10 cellular contexts compared by ENCODE assay signal in the genomic region with DNA sequence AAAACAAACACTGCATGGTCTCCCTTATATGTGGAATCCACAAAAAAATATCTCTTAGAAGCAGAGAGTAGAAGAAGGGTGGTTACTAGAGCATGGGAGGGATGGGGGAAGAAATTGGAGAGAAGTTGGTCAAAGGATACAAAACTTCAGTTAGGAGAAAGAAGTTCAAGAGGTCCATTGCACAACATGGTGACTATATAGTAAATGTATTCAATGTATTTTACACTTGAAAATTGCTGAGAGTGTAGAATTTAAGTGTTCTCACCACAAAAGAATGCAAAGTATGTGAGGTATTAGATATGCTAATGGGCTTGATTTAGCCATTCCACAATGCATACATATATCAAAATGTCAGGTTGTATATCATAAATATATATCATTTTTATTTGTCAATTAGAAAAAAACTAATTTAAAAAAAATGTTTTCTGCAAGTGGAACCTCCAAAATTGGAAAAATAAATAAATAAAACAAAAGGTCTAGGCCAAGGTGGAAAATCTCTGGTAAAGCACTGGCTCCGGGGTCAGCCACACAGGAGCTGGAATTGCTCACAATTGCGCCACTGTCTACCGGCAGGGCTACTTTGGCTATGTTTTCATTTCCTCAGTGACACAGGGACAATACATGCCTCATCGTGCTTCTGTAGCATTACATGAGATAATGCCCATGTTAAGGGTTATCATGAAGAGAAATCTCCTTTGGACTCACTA.
DNase-seq lines count a peak whose midpoint lies in the region; ATAC-seq and TF ChIP-seq lines count a peak whose summit lies in the region.
"Had no signal": no experiment of that assay in that cellular context is flagged by ENCODE, and none has a peak within 500 bp of the region (broad histone marks: within the 10 kb centered on the region; RNA-seq: fewer than 3 reads in every experiment).

No MANE protein-coding gene starts in this region.

- H3K9me2 ChIP-seq in GM23248 (ENCODE audit: insufficient read depth), result no peaks in the 10 kb centered on the region

- no peaks in the 10 kb centered on the region for H3K27me3 Mint-ChIP-seq in endodermal cell (ENCODE audit: insufficient read depth)
- no peaks in the 10 kb centered on the region for H3K27me3 Mint-ChIP-seq in mesothelial cell of epicardium (ENCODE audit: low read depth)
- H3K27me3 Mint-ChIP-seq in stimulated activated memory B cell treated with anti-CD40 and anti-IgM and Interleukin-4, amounts not matched to agents 10 μg/mL and 1 μg/mL and 100 μg/mL, for 72 hours, result peaks cover 16% of the 10 kb centered on the region

- intact Hi-C loops in esophagus muscularis mucosa (cut with DNase I), result no loop called here

- WGBS in GM23248 (ENCODE audit: low coverage in 1 of 2, low lambda C conversion rate in 2 of 2, missing lambda C conversion rate in 2 of 2), 2 experiments, result 27 to 29% methylated on average over 4 of the region's 4 CpGs
- WGBS in endodermal cell (ENCODE audit: insufficient coverage in 1 of 2, insufficient read length in 1 of 2), 2 experiments, result 97% methylated on average over 4 of the region's 4 CpGs
- WGBS in esophagus muscularis mucosa, result 83% methylated on average over 4 of the region's 4 CpGs

- in situ Hi-C loops in GM23248 (cut with MboI), result no loop called here

- no peaks in the 10 kb centered on the region for H3K9me3 ChIP-seq in GM23248 (ENCODE audit: low read depth)
- H3K9me3 ChIP-seq in endodermal cell (ENCODE audit: control insufficient read depth, low read length), result peaks cover 17% of the 10 kb centered on the region
- H3K9me3 ChIP-seq in esophagus muscularis mucosa, result no peaks in the 10 kb centered on the region

- no peak for TF ChIP-seq CTCF in endodermal cell (conservative IDR thresholded peaks at IDR 0.05)
- no peak for TF ChIP-seq CTCF in mesothelial cell of epicardium (IDR thresholded peaks at IDR 0.05; ENCODE audit: unreplicated experiment)
- TF ChIP-seq CTCF in esophagus muscularis mucosa (IDR thresholded peaks at IDR 0.05), result no peak

- peaks cover 3% of the 10 kb centered on the region for H3K36me3 Mint-ChIP-seq in endodermal cell (ENCODE audit: low read depth)
- no peaks in the 10 kb centered on the region for H3K36me3 Mint-ChIP-seq in mesothelial cell of epicardium
- H3K36me3 Mint-ChIP-seq in stimulated activated memory B cell treated with anti-CD40 and anti-IgM and Interleukin-4, amounts not matched to agents 10 μg/mL and 1 μg/mL and 100 μg/mL, for 72 hours, result no peaks in the 10 kb centered on the region
- H3K36me3 Mint-ChIP-seq: CD4-positive, alpha-beta memory T cell had no signal

- H3K4me1 ChIP-seq in GM23248 (ENCODE audit: insufficient read depth) (peaks cover 47% of the 10 kb centered on the region), endodermal cell (ENCODE audit: control insufficient read depth, insufficient read depth, low read length) (no peaks in the 10 kb centered on the region), esophagus muscularis mucosa (peaks cover 0 to 9% (median 1%) of the 10 kb centered on the region in 4 donors)

- peaks cover 16% of the 10 kb centered on the region for H3K9me3 Mint-ChIP-seq in endodermal cell
- H3K9me3 Mint-ChIP-seq in mesothelial cell of epicardium, result peaks cover 27% of the 10 kb centered on the region
- H3K9me3 Mint-ChIP-seq in stimulated activated memory B cell treated with anti-CD40 and anti-IgM and Interleukin-4, amounts not matched to agents 10 μg/mL and 1 μg/mL and 100 μg/mL, for 72 hours, result peaks cover 5% of the 10 kb centered on the region

- H3K36me3 ChIP-seq in GM23248 (ENCODE audit: low read depth) (no peaks in the 10 kb centered on the region), endodermal cell (ENCODE audit: control insufficient read depth, insufficient read depth, low read length) (no peaks in the 10 kb centered on the region), H7 (replicated peaks; ENCODE audit: control insufficient read depth, insufficient read depth, low read length) (no peaks in the 10 kb centered on the region), esophagus muscularis mucosa (no peaks in the 10 kb centered on the region)

- H3K4me3 Mint-ChIP-seq in endodermal cell (no peak overlapping the region), mesothelial cell of epicardium (no peak overlapping the region)
- H3K4me3 Mint-ChIP-seq in stimulated activated memory B cell treated with anti-CD40 and anti-IgM and Interleukin-4, amounts not matched to agents 10 μg/mL and 1 μg/mL and 100 μg/mL, for 72 hours, result no peak overlapping the region
- H3K4me3 Mint-ChIP-seq: CD4-positive, alpha-beta memory T cell; neural crest cell had no signal

- H2AFZ ChIP-seq in GM23248, result no peak overlapping the region

- no peak for TF ChIP-seq EP300 in esophagus muscularis mucosa (IDR thresholded peaks at IDR 0.05)

- H3K27ac ChIP-seq in GM23248, result peak overlapping the region; percentile 53
- no peak overlapping the region for H3K27ac ChIP-seq in endodermal cell (ENCODE audit: low read depth, low read length)
- H3K27ac ChIP-seq in esophagus muscularis mucosa (replicated peaks in 1 of 4), result no peak overlapping the region

- peaks cover 19% of the 10 kb centered on the region for H3F3A ChIP-seq in GM23248 (ENCODE audit: insufficient read depth)

- TF ChIP-seq POLR2A in esophagus muscularis mucosa (IDR thresholded peaks at IDR 0.05; ENCODE audit: low read depth), result no peak

- H3K4me1 Mint-ChIP-seq in endodermal cell (no peaks in the 10 kb centered on the region), mesothelial cell of epicardium (peaks cover 6% of the 10 kb centered on the region)
- H3K4me1 Mint-ChIP-seq in stimulated activated memory B cell treated with anti-CD40 and anti-IgM and Interleukin-4, amounts not matched to agents 10 μg/mL and 1 μg/mL and 100 μg/mL, for 72 hours, result no peaks in the 10 kb centered on the region

- H3K4me2 ChIP-seq in GM23248 (ENCODE audit: unreplicated experiment), result peak overlapping the region; percentile 25

- no peak for ATAC-seq in stimulated activated memory B cell treated with anti-CD40 and anti-IgM and Interleukin-4, amounts not matched to agents 10 μg/mL and 1 μg/mL and 100 μg/mL, for 72 hours
- no peak for ATAC-seq in HG03565 (IDR thresholded peaks at IDR 0.05; ENCODE audit: unreplicated experiment)

- H3K79me2 ChIP-seq in GM23248 (ENCODE audit: insufficient read depth), result no peaks in the 10 kb centered on the region

- H4K20me1 ChIP-seq in GM23248 (ENCODE audit: insufficient read depth), result no peaks in the 10 kb centered on the region

- H3K4me3 ChIP-seq in GM23248 (no peak overlapping the region), endodermal cell (ENCODE audit: low read length) (no peak overlapping the region), H7 (ENCODE audit: insufficient read depth, low read depth, low read length) (no peak overlapping the region), esophagus muscularis mucosa (no peak overlapping the region)

- H3K9ac ChIP-seq in GM23248 (no peak overlapping the region), endodermal cell (ENCODE audit: extremely low read depth, low read length, poor library complexity, severe bottlenecking) (no peak overlapping the region)

- peak; percentile 69 for DNase-seq in GM23248
- peak; percentile 61 for DNase-seq in RKO (ENCODE audit: low spot score)
- DNase-seq in endodermal cell, result no peak
- no peak for DNase-seq in mesothelial cell of epicardium (ENCODE audit: low spot score in 2 of 2, unreplicated experiment in 2 of 2)
- DNase-seq in H7, result no peak
- no peak for DNase-seq in esophagus muscularis mucosa (ENCODE audit: extremely low spot score)
- DNase-seq: CD4-positive, alpha-beta memory T cell had no signal

- H3K27me3 ChIP-seq in GM23248 (replicated peaks; ENCODE audit: insufficient read depth), result no peaks in the 10 kb centered on the region
- no peaks in the 10 kb centered on the region for H3K27me3 ChIP-seq in endodermal cell (ENCODE audit: control insufficient read depth, insufficient read depth, low read length, poor library complexity, severe bottlenecking)
- no peaks in the 10 kb centered on the region for H3K27me3 ChIP-seq in H7 (ENCODE audit: control insufficient read depth, insufficient read depth, low read length)
- H3K27me3 ChIP-seq in esophagus muscularis mucosa, result no peaks in the 10 kb centered on the region

- H3K27ac Mint-ChIP-seq in endodermal cell, result peak overlapping the region; percentile 60
- H3K27ac Mint-ChIP-seq in mesothelial cell of epicardium, result peak overlapping the region; percentile 76
- H3K27ac Mint-ChIP-seq in stimulated activated memory B cell treated with anti-CD40 and anti-IgM and Interleukin-4, amounts not matched to agents 10 μg/mL and 1 μg/mL and 100 μg/mL, for 72 hours, result no peak overlapping the region
- H3K27ac Mint-ChIP-seq: CD4-positive, alpha-beta memory T cell had no signal

Comparison
In these comparisons a context has a peak if more than half of its experiments do, and no peak if none do; other contexts are left out.
1. DNase-seq: peak in GM23248 (single experiment) and RKO (single experiment); none in endodermal cell (single experiment), mesothelial cell of epicardium (0 of 2), H7 (single experiment) and esophagus muscularis mucosa (single experiment).